Comparison of ENCODE assay signal across 7 cellular contexts in the genomic region with DNA sequence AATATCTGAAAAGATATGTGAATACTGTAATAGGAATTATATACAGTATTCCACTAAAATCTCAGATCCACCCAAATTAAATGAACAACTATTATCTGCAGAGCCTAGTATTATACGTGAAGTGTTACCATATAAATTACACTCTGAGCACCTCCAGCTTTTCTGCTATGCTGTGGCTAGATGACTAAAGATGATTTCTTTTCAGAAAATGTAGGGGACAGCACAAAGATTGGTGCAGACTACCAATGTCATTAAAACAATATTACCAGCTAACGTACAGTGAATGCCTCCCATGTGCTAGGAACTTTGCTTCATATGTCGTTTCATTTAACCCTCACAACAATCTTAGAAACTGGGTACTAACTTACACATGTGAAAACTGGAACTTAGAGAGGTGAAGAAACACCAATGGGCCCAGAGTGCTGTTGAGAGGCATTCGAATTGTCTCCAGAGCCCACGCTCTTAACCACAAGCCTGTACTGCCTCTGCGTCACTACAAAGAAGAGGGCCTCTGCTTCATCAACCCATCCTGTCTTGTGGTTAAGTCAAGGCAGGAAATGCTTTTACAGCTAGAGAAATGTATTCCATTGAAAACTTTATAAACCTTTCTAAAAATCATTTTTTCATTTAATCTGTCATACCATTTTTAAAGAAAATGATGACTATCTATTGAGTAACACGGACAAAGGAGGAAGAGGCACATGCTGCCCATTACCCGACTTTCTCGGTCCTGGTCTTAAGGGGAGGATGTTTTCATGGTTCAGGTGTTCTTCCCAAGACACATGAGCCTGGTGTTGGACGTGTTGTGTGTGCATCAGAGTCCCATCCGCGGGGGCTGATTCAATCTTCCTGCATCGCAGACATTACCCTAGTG. TPM values are rescaled to one million over a fixed set of nuclear protein-coding genes. Genes with fewer than 3 reads are reported as not detected.
DNase-seq lines count a peak whose midpoint lies in the region; ATAC-seq lines count a peak whose summit lies in the region.

No MANE protein-coding gene starts in this region.

- peaks cover 63% of the 10 kb centered on the region for H3K4me1 Mint-ChIP-seq in activated CD4-positive, alpha-beta T cell treated with anti-CD3 and anti-CD28 coated beads for 36 hours
- H3K4me1 Mint-ChIP-seq in stimulated activated memory B cell treated with anti-CD40 and anti-IgM and Interleukin-4, amounts not matched to agents 10 μg/mL and 1 μg/mL and 100 μg/mL, for 72 hours = peaks cover 60% of the 10 kb centered on the region

- peak overlapping the region; percentile 92 for H3K27ac Mint-ChIP-seq in activated CD4-positive, alpha-beta T cell treated with anti-CD3 and anti-CD28 coated beads for 36 hours
- peak overlapping the region; percentile 80 for H3K27ac Mint-ChIP-seq in stimulated activated memory B cell treated with anti-CD40 and anti-IgM and Interleukin-4, amounts not matched to agents 10 μg/mL and 1 μg/mL and 100 μg/mL, for 72 hours

- CTCF ChIA-PET in activated CD4-positive, alpha-beta T cell treated with anti-CD3 and anti-CD28 coated beads for 36 hours (lab: Charles Lee) = interaction anchor here (0.6 to 1.9 kb wide), 9 partner anchors 9 to 163 kb away, joined by 3 to 7 read pairs (median 3); no protein-coding TSS in a partner anchor

- intact Hi-C loops in activated CD4-positive, alpha-beta T cell treated with anti-CD3 and anti-CD28 coated beads for 36 hours (cut with DNase I, micrococcal nuclease) = loop anchor here (1.0 to 10.0 kb wide), 12 partner anchors 13 to 1951 kb away; a partner anchor contains a TSS

- peak; percentile 83 for DNase-seq in activated CD4-positive, alpha-beta T cell treated with anti-CD3 and anti-CD28 coated beads for 36 hours
- DNase-seq in germinal center (ENCODE audit: low spot score) (peak; percentile 38), HUDEP-2 (lab: John Stamatoyannopoulos, UW; ENCODE audit: unreplicated experiment in 76 of 76) (no peak), COLO668 (lab: John Stamatoyannopoulos, UW; ENCODE audit: unreplicated experiment) (no peak)

- no peaks in the 10 kb centered on the region for H3K27me3 Mint-ChIP-seq in activated CD4-positive, alpha-beta T cell treated with anti-CD3 and anti-CD28 coated beads for 36 hours
- no peaks in the 10 kb centered on the region for H3K27me3 Mint-ChIP-seq in stimulated activated memory B cell treated with anti-CD40 and anti-IgM and Interleukin-4, amounts not matched to agents 10 μg/mL and 1 μg/mL and 100 μg/mL, for 72 hours

- peaks cover 45% of the 10 kb centered on the region for H3K36me3 Mint-ChIP-seq in activated CD4-positive, alpha-beta T cell treated with anti-CD3 and anti-CD28 coated beads for 36 hours (ENCODE audit: low read depth)
- H3K36me3 Mint-ChIP-seq in stimulated activated memory B cell treated with anti-CD40 and anti-IgM and Interleukin-4, amounts not matched to agents 10 μg/mL and 1 μg/mL and 100 μg/mL, for 72 hours = peaks cover 24% of the 10 kb centered on the region

- peak overlapping the region; percentile 82 for H3K4me3 Mint-ChIP-seq in activated CD4-positive, alpha-beta T cell treated with anti-CD3 and anti-CD28 coated beads for 36 hours
- peak overlapping the region; percentile 79 for H3K4me3 Mint-ChIP-seq in stimulated activated memory B cell treated with anti-CD40 and anti-IgM and Interleukin-4, amounts not matched to agents 10 μg/mL and 1 μg/mL and 100 μg/mL, for 72 hours

- POLR2A ChIA-PET in activated CD4-positive, alpha-beta T cell treated with anti-CD3 and anti-CD28 coated beads for 36 hours (lab: Charles Lee) = interaction anchor here (1.7 to 3.0 kb wide), 2 partner anchors 11 to 13 kb away, joined by 14 to 21 read pairs; a partner anchor contains a TSS

- peak; percentile 89 for ATAC-seq in GM19463 (IDR thresholded peaks at IDR 0.05; ENCODE audit: unreplicated experiment)
- peak; percentile 85 for ATAC-seq in HG03457 (IDR thresholded peaks at IDR 0.05; ENCODE audit: unreplicated experiment)
- ATAC-seq in activated CD4-positive, alpha-beta T cell treated with anti-CD3 and anti-CD28 coated beads for 36 hours = peak; percentile 89
- ATAC-seq in stimulated activated memory B cell treated with anti-CD40 and anti-IgM and Interleukin-4, amounts not matched to agents 10 μg/mL and 1 μg/mL and 100 μg/mL, for 72 hours = peak; percentile 98

- peaks cover 3% of the 10 kb centered on the region for H3K9me3 Mint-ChIP-seq in activated CD4-positive, alpha-beta T cell treated with anti-CD3 and anti-CD28 coated beads for 36 hours (ENCODE audit: low read depth)
- H3K9me3 Mint-ChIP-seq in stimulated activated memory B cell treated with anti-CD40 and anti-IgM and Interleukin-4, amounts not matched to agents 10 μg/mL and 1 μg/mL and 100 μg/mL, for 72 hours = no peaks in the 10 kb centered on the region

RNA-seq across cellular contexts. Expression of a gene that starts 1.3 kb away (rescaled TPM):
- 10 to 100 TPM; 13.7 to 14.0 TPM for total RNA-seq in activated CD4-positive, alpha-beta T cell treated with anti-CD3 and anti-CD28 coated beads for 36 hours

RNA-seq across cellular contexts. Expression of a gene that starts 13.2 kb away (rescaled TPM):
- total RNA-seq in activated CD4-positive, alpha-beta T cell treated with anti-CD3 and anti-CD28 coated beads for 36 hours = 10 to 100 TPM; 10.3 to 10.8 TPM

Comparison
In these comparisons a context has a peak if more than half of its experiments do, and no peak if none do; other contexts are left out.
1. DNase-seq: peak in activated CD4-positive, alpha-beta T cell treated with anti-CD3 and anti-CD28 coated beads for 36 hours (single experiment) and germinal center (single experiment); none in HUDEP-2 (0 of 76) and COLO668 (single experiment).
2. Peak in every context shown above with its lines, with median percentiles within 50 percentile points of each other: ATAC-seq.